ENCODE assay signal across 2 cellular contexts in genomic region chr4:121758896-121759568, GRCh38.
TF ChIP-seq lines count a peak whose summit lies in the region.

No MANE protein-coding gene starts in this region.

TF ChIP-seq in HepG2, 621 proteins besides CTCF, POLR2A, EP300 and RAD21:
- TF ChIP-seq HNRNPK (IDR thresholded peaks at IDR 0.05; ENCODE audit: low read depth, low read length, poor library complexity, severe bottlenecking) = no peak
- no peak for TF ChIP-seq JUN (CRISPR knock-in tag; IDR thresholded peaks at IDR 0.05)
- no peak for TF ChIP-seq ZBTB21 (CRISPR knock-in tag; IDR thresholded peaks at IDR 0.05)
- TF ChIP-seq TAF15 (IDR thresholded peaks at IDR 0.05; ENCODE audit: low read depth, low read length, poor library complexity, severe bottlenecking) = no peak
- 0 out of 2 replicates have a peak, but pooled peaks have one; percentile 17 for TF ChIP-seq NFE2L2 (IDR thresholded peaks at IDR 0.05; ENCODE audit: low read length)
- TF ChIP-seq ZNF678 (CRISPR knock-in tag; IDR thresholded peaks at IDR 0.05) = no peak

TF ChIP-seq in K562, 482 proteins besides CTCF, POLR2A, EP300 and RAD21:
- TF ChIP-seq MAFK (IDR thresholded peaks at IDR 0.05; ENCODE audit: low read length) (peak; percentile 79; the same call in 1 of the 2 replicates), C11orf30 (IDR thresholded peaks at IDR 0.05; ENCODE audit: low read depth) (peak; percentile 81), NFE2 (IDR thresholded peaks at IDR 0.05; ENCODE audit: low read depth) (peak; percentile 90), NFE2L1 (tag; IDR thresholded peaks at IDR 0.05; ENCODE audit: borderline replicate concordance, low read depth) (peak; percentile 59), TGIF2 (CRISPR knock-in tag; IDR thresholded peaks at IDR 0.05) (no peak), KLF6 (CRISPR knock-in tag; IDR thresholded peaks at IDR 0.05; ENCODE audit: borderline replicate concordance) (no peak), SMARCA4 (IDR thresholded peaks at IDR 0.05) (peak; percentile 51; the same call in 1 of the 2 replicates), STAT5B (CRISPR knock-in tag; IDR thresholded peaks at IDR 0.05) (no peak), ZNF316 (IDR thresholded peaks at IDR 0.05) (peak; percentile 84), MAFF (IDR thresholded peaks at IDR 0.05; ENCODE audit: low read length) (peak; percentile 77; the same call in 1 of the 2 replicates), CEBPB (tag; IDR thresholded peaks at IDR 0.05) (peak; percentile 93), TRIM24 (IDR thresholded peaks at IDR 0.05) (peak; percentile 80 to 81), MAFG (tag; conservative IDR thresholded peaks at IDR 0.05) (peak; percentile 89), CEBPG (CRISPR knock-in tag; IDR thresholded peaks at IDR 0.05) (no peak), CEBPG (tag; conservative IDR thresholded peaks at IDR 0.05 in 1 of 2, IDR thresholded peaks at IDR 0.05 in 1 of 2) (peak in 1 of 2 experiments; percentile 73; a peak in 3 of 4 replicates), GTF2F1 (IDR thresholded peaks at IDR 0.05; ENCODE audit: low read depth, low read length) (no peak), BACH1 (tag; IDR thresholded peaks at IDR 0.05) (0 out of 2 replicates have a peak, but pooled peaks have one; percentile 33), CBX2 (IDR thresholded peaks at IDR 0.05; ENCODE audit: insufficient read depth, low read length, poor library complexity, severe bottlenecking) (no peak), DPF2 (IDR thresholded peaks at IDR 0.05) (0 out of 2 replicates have a peak, but pooled peaks have one; percentile 31), ZNF175 (CRISPR knock-in tag; IDR thresholded peaks at IDR 0.05; ENCODE audit: low read depth) (peak; percentile 87), ARID1B (IDR thresholded peaks at IDR 0.05) (0 out of 2 replicates have a peak, but pooled peaks have one; percentile 24)
TF ChIP-seq in K562: peak in this region for 15.
